ENCODE assay signal across 18 cellular contexts in the genomic region with DNA sequence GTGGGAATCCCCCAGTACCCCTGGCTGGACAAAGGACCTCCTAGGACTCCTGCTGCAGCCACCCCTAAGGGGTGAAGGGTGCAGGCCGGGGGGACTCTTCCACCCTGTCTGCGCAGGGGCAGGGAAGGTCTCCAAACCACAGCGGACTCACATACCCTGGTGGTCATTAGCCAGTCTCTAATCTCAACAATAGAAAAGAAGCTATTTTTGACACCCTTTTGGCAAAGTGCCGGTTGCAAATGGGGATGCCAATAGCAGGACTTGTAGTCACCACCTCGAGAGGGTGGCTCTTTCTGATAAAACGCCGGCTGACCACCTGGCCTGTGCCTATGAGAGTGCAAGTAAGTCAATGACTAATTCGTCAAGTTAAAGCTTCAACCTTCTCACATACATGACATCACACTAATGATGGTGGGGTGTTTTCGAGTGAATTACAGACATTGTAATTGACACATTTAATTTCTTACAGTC. TPM values are rescaled to one million over a fixed set of nuclear protein-coding genes. Genes with fewer than 3 reads are reported as not detected.
DNase-seq lines count a peak whose midpoint lies in the region; ATAC-seq, FAIRE-seq and TF ChIP-seq lines count a peak whose summit lies in the region.
"Had no signal": no experiment of that assay in that cellular context is flagged by ENCODE, and none has a peak within 500 bp of the region (broad histone marks: within the 10 kb centered on the region; RNA-seq: fewer than 3 reads in every experiment).

No MANE protein-coding gene starts in this region.

- H3K9ac ChIP-seq in keratinocyte (ENCODE audit: control insufficient read depth, extremely low read depth, insufficient read depth, low read length): no peak overlapping the region

- H3K27me3 Mint-ChIP-seq in activated naive CD8-positive, alpha-beta T cell treated with anti-CD3 and anti-CD28 coated beads, Interleukin-2, amount 50 U/mL, for 24 hours: peaks cover 6% of the 10 kb centered on the region

- peak in 1 of 2 experiments; percentile 37; a peak in 3 of 6 replicates for ATAC-seq in A549
- ATAC-seq in activated naive CD8-positive, alpha-beta T cell treated with anti-CD3 and anti-CD28 coated beads, Interleukin-2, amount 50 U/mL, for 24 hours: no peak
- ATAC-seq: stimulated activated effector memory CD8-positive, alpha-beta T cell treated with anti-CD3 and anti-CD28 coated beads, Interleukin-12 subunit alpha, Interleukin-12 subunit beta, amount 100 ng/mL, for 72 hours; WTC11 had no signal

- dilution Hi-C loops in keratinocyte (cut with MboI; ENCODE audit: extremely low pct_ligation_motif_present, low sequenced_read_pairs): no loop called here

- H3K9me3 Mint-ChIP-seq in activated naive CD8-positive, alpha-beta T cell treated with anti-CD3 and anti-CD28 coated beads, Interleukin-2, amount 50 U/mL, for 24 hours: no peaks in the 10 kb centered on the region
- H3K9me3 Mint-ChIP-seq: stimulated activated effector memory CD8-positive, alpha-beta T cell treated with anti-CD3 and anti-CD28 coated beads, Interleukin-12 subunit alpha, Interleukin-12 subunit beta, amount 100 ng/mL, for 72 hours; WTC11 had no signal

- H3K4me3 ChIP-seq in A549 (no peak overlapping the region), keratinocyte (ENCODE audit: control insufficient read depth in 2 of 3, extremely low read depth in 1 of 3, insufficient read depth in 2 of 3, low read depth in 1 of 3, low read length in 3 of 3) (no peak overlapping the region)

- TF ChIP-seq RAD21 in A549 (conservative IDR thresholded peaks at IDR 0.05 in 1 of 2, IDR thresholded peaks at IDR 0.05 in 1 of 2): no peak

- TF ChIP-seq POLR2A in A549 (IDR thresholded peaks at IDR 0.05; ENCODE audit: low read length): no peak

- no peaks in the 10 kb centered on the region for H3K9me1 ChIP-seq in keratinocyte (ENCODE audit: control insufficient read depth, extremely low read depth, insufficient read depth, low read length)

- POLR2A ChIA-PET in A549 (lab: Yijun Ruan, JAX): interaction anchor here (0.6 to 1.1 kb wide), 2 partner anchors 97 to 107 kb away, joined by 3 to 4 read pairs; no protein-coding TSS in a partner anchor

- no peak for TF ChIP-seq EP300 in A549 (IDR thresholded peaks at IDR 0.05)

- H3K4me1 Mint-ChIP-seq in activated naive CD8-positive, alpha-beta T cell treated with anti-CD3 and anti-CD28 coated beads, Interleukin-2, amount 50 U/mL, for 24 hours: peaks cover 2% of the 10 kb centered on the region
- H3K4me1 Mint-ChIP-seq: stimulated activated effector memory CD8-positive, alpha-beta T cell treated with anti-CD3 and anti-CD28 coated beads, Interleukin-12 subunit alpha, Interleukin-12 subunit beta, amount 100 ng/mL, for 72 hours had no signal

- no peak overlapping the region for H3K4me3 Mint-ChIP-seq in activated naive CD8-positive, alpha-beta T cell treated with anti-CD3 and anti-CD28 coated beads, Interleukin-2, amount 50 U/mL, for 24 hours
- H3K4me3 Mint-ChIP-seq: stimulated activated effector memory CD8-positive, alpha-beta T cell treated with anti-CD3 and anti-CD28 coated beads, Interleukin-12 subunit alpha, Interleukin-12 subunit beta, amount 100 ng/mL, for 72 hours; WTC11 had no signal

- no peak for TF ChIP-seq CTCF in A549 (IDR thresholded peaks at IDR 0.05)
- TF ChIP-seq CTCF in keratinocyte (optimal IDR thresholded peaks at IDR 0.05 in 1 of 3, IDR thresholded peaks at IDR 0.05 in 1 of 3, conservative IDR thresholded peaks at IDR 0.05 in 1 of 3; ENCODE audit: extremely low read depth in 1 of 3, insufficient read depth in 2 of 3, low read length in 3 of 3): no peak

- CTCF ChIA-PET in A549 (lab: Yijun Ruan, JAX): interaction anchor here (0.9 to 14.1 kb wide), 10 partner anchors 11 to 178 kb away, joined by 3 to 126 read pairs (median 4); no protein-coding TSS in a partner anchor

- H3K4me2 ChIP-seq in A549 (peak overlapping the region; percentile 14; the same call in 2 of the 3 replicates), keratinocyte (ENCODE audit: control insufficient read depth, extremely low read depth, insufficient read depth, low read depth, low read length) (no peak overlapping the region)

- FAIRE-seq in A549 (lab: Jason Lieb, UNC): no peak
- FAIRE-seq in keratinocyte (lab: Jason Lieb, UNC): peak; percentile 36
- FAIRE-seq: H1 had no signal

- H2AFZ ChIP-seq in keratinocyte (ENCODE audit: control insufficient read depth, low read length): no peak overlapping the region

- H3K27ac Mint-ChIP-seq in activated naive CD8-positive, alpha-beta T cell treated with anti-CD3 and anti-CD28 coated beads, Interleukin-2, amount 50 U/mL, for 24 hours: no peak overlapping the region
- H3K27ac Mint-ChIP-seq: stimulated activated effector memory CD8-positive, alpha-beta T cell treated with anti-CD3 and anti-CD28 coated beads, Interleukin-12 subunit alpha, Interleukin-12 subunit beta, amount 100 ng/mL, for 72 hours; WTC11 had no signal

- no peaks in the 10 kb centered on the region for H3K27me3 ChIP-seq in keratinocyte (ENCODE audit: control insufficient read depth, extremely low read depth, insufficient read depth, low read length)

- H3K4me1 ChIP-seq in A549: peaks cover 65% of the 10 kb centered on the region
- no peaks in the 10 kb centered on the region for H3K4me1 ChIP-seq in keratinocyte (ENCODE audit: control insufficient read depth, extremely low read depth, insufficient read depth, low read length)

- no peaks in the 10 kb centered on the region for H3K36me3 Mint-ChIP-seq in activated naive CD8-positive, alpha-beta T cell treated with anti-CD3 and anti-CD28 coated beads, Interleukin-2, amount 50 U/mL, for 24 hours (ENCODE audit: low read depth)
- H3K36me3 Mint-ChIP-seq: stimulated activated effector memory CD8-positive, alpha-beta T cell treated with anti-CD3 and anti-CD28 coated beads, Interleukin-12 subunit alpha, Interleukin-12 subunit beta, amount 100 ng/mL, for 72 hours; WTC11 had no signal

- H3K9me3 ChIP-seq in A549 (no peaks in the 10 kb centered on the region; the same call in 2 of the 3 replicates), keratinocyte (ENCODE audit: control insufficient read depth, low read depth, low read length) (no peaks in the 10 kb centered on the region)

- no peaks in the 10 kb centered on the region for H3K79me2 ChIP-seq in keratinocyte (ENCODE audit: control insufficient read depth, insufficient read depth, low read length)

- WGBS in A549 (ENCODE audit: missing lambda C conversion rate): 59% methylated on average over 9 of the region's 9 CpGs

- H4K20me1 ChIP-seq in keratinocyte (ENCODE audit: control insufficient read depth, extremely low read depth, insufficient read depth, low read length): no peaks in the 10 kb centered on the region

- peak overlapping the region; percentile 67 to 94 for H3K27ac ChIP-seq in A549
- H3K27ac ChIP-seq in keratinocyte (ENCODE audit: control insufficient read depth, insufficient read depth, low read length): no peak overlapping the region

- no peaks in the 10 kb centered on the region for H3K36me3 ChIP-seq in keratinocyte (ENCODE audit: control insufficient read depth in 2 of 2, extremely low read depth in 1 of 2, insufficient read depth in 2 of 2, low read length in 2 of 2)

- DNase-seq in A549 (ENCODE audit: low read depth in 1 of 2, low spot score in 1 of 2): peak in 1 of 2 experiments; percentile 67
- DNase-seq in HK-2 (ENCODE audit: unreplicated experiment): peak; percentile 89
- peak; percentile 83 for DNase-seq in astrocyte of the hippocampus (ENCODE audit: low read depth, low spot score)
- DNase-seq in keratinocyte (ENCODE audit: low read depth, low spot score): no peak
- no peak for DNase-seq in NCI-H1105 (lab: John Stamatoyannopoulos, UW)
- DNase-seq in activated naive CD8-positive, alpha-beta T cell treated with anti-CD3 and anti-CD28 coated beads, Interleukin-2, amount 50 U/mL, for 24 hours: no peak
- DNase-seq in SIG-M5 (lab: John Stamatoyannopoulos, UW): no peak
- no peak for DNase-seq in iPS-NIHi7 (ENCODE audit: extremely low spot score)
- DNase-seq: activated effector memory CD4-positive, alpha-beta T cell treated with anti-CD3 and anti-CD28 coated beads, Interleukin-2, amount 50 U/mL, for 16 hours; DMS53; midbrain; NCI-H345; occipital lobe; trophoblast cell had no signal

TF ChIP-seq in A549, 52 proteins besides CTCF, POLR2A, EP300 and RAD21 (continues in another document):
- TF ChIP-seq, protein P1, sequence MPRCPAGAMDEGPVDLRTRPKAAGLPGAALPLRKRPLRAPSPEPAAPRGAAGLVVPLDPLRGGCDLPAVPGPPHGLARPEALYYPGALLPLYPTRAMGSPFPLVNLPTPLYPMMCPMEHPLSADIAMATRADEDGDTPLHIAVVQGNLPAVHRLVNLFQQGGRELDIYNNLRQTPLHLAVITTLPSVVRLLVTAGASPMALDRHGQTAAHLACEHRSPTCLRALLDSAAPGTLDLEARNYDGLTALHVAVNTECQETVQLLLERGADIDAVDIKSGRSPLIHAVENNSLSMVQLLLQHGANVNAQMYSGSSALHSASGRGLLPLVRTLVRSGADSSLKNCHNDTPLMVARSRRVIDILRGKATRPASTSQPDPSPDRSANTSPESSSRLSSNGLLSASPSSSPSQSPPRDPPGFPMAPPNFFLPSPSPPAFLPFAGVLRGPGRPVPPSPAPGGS (IDR thresholded peaks at IDR 0.05): no peak
- no peak for TF ChIP-seq CHD2 (IDR thresholded peaks at IDR 0.05; ENCODE audit: low read length, partially characterized antibody)
- TF ChIP-seq PBX3 (IDR thresholded peaks at IDR 0.05): no peak

RNA-seq across cellular contexts. Expression of gene DNAH17, which starts 23.0 kb away (rescaled TPM):
- polyA plus RNA-seq in A549 (2011; rRNA removed) (0.21 and 0.46 TPM in 2 replicates), A549 (2017; fragmentation: RNase III; extraction: RNeasy Plus Mini Kit Qiagen cat#74134 plus additional on column Dnase treatment) (0.26 to 0.49 TPM (median 0.39 TPM) in 3 replicates), keratinocyte (0.16 to 0.46 TPM (median 0.31 TPM) in 3 replicates)
- polyA plus RNA-seq in A549 (2012; cell fraction: cytosol; rRNA removed): 0.29 and 0.46 TPM in 2 replicates
- 0.95 and 1.2 TPM in 2 replicates for polyA plus RNA-seq in A549 (2012; cell fraction: nucleus; rRNA removed)
- 0.62 and 0.68 TPM in 2 replicates for polyA minus RNA-seq in A549 (2011; rRNA and poly(A)+ RNA removed)
- polyA plus RNA-seq in keratinocyte (2011; ENCODE audit: low read depth): 0.56 TPM
- 0.05 and 0.27 TPM in 2 replicates for polyA plus RNA-seq in keratinocyte (2011; cell fraction: cytosol; rRNA removed)
- 0.66 and 0.73 TPM in 2 replicates for polyA plus RNA-seq in keratinocyte (2011; cell fraction: nucleus; rRNA removed)
- polyA plus RNA-seq in keratinocyte (2012; ENCODE audit: low replicate concordance): 0.63 and 1.1 TPM in 2 replicates
- polyA minus RNA-seq in keratinocyte: 0.36 to 0.99 TPM (median 0.39 TPM) in 3 replicates
- polyA minus RNA-seq in keratinocyte (2011; cell fraction: cytosol; rRNA and poly(A)+ RNA removed): not detected
- polyA minus RNA-seq in keratinocyte (2011; cell fraction: nucleus; rRNA and poly(A)+ RNA removed): 0.42 and 1.7 TPM in 2 replicates
- polyA plus RNA-seq: aorta had no signal

Comparison
In these comparisons a context has a peak if more than half of its experiments do, and no peak if none do; other contexts are left out.
1. DNase-seq: peak in HK-2 (single experiment) and astrocyte of the hippocampus (single experiment); none in keratinocyte (single experiment), NCI-H1105 (single experiment), activated naive CD8-positive, alpha-beta T cell treated with anti-CD3 and anti-CD28 coated beads, Interleukin-2, amount 50 U/mL, for 24 hours (single experiment), SIG-M5 (single experiment) and iPS-NIHi7 (single experiment).